ENCODE assay signal across 8 cellular contexts in the genomic region with DNA sequence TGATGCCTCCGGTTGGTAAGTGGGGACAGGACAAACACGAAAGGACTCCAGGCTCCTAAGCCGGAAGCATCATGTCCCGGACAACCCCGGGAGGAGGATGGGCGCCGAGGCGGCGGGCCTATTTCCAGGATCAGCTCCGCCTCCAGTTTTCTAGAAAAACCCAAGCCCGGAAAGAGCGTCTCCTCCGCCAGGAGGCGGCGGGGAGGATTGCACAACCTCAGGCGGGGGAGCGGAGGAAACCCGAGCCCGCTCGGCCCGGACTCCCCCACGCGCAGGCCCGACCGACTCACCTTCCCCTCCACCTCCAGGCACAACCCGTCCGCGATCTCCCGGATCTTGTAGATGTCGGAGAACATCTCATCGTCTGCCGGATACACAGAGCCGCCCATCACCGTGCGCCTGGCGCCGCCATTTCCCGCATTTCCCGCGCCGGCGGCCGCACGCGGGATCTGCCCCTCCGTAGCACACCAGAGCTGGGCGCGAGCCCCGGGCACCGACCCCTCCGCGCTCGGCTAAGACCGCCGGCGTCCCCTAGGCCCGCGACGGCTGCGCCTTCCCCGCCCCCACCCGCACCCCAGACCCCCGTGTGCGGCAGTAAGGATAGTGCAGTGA. TPM values are rescaled to one million over a fixed set of nuclear protein-coding genes. Genes with fewer than 3 reads are reported as not detected.
DNase-seq lines count a peak whose midpoint lies in the region; ATAC-seq and TF ChIP-seq lines count a peak whose summit lies in the region.

No MANE protein-coding gene starts in this region.

- H3K27me3 ChIP-seq in RWPE2 (ENCODE audit: insufficient read depth, poor library complexity, severe bottlenecking): no peaks in the 10 kb centered on the region

- peak; percentile 32 for TF ChIP-seq CTCF in RWPE2 (IDR thresholded peaks at IDR 0.05; ENCODE audit: poor library complexity, severe bottlenecking)
- TF ChIP-seq CTCF in fibroblast of villous mesenchyme (IDR thresholded peaks at IDR 0.05; ENCODE audit: insufficient read depth, low read depth, low read length): peak; percentile 45
- TF ChIP-seq CTCF in neural crest cell (conservative IDR thresholded peaks at IDR 0.05): peak; percentile 63

- peaks cover 74% of the 10 kb centered on the region for H3K36me3 ChIP-seq in RWPE2 (ENCODE audit: low read depth)

- peaks cover 37% of the 10 kb centered on the region for H3K36me3 Mint-ChIP-seq in neural crest cell (ENCODE audit: low read depth)

- peaks cover 4% of the 10 kb centered on the region for H3K27me3 Mint-ChIP-seq in neural crest cell (ENCODE audit: low read depth)
- no peaks in the 10 kb centered on the region for H3K27me3 Mint-ChIP-seq in stimulated activated naive CD8-positive, alpha-beta T cell treated with anti-CD3 and anti-CD28 coated beads, Interleukin-15, amount 100 ng/mL, for 72 hours

- peak overlapping the region; percentile 83 for H3K4me3 ChIP-seq in Jurkat, Clone E6-1 (ENCODE audit: low read length)
- H3K4me3 ChIP-seq in RWPE2 (ENCODE audit: severe bottlenecking) (peak overlapping the region; percentile 71), fibroblast of villous mesenchyme (ENCODE audit: low read depth, low read length) (peak overlapping the region; percentile 74)

- ATAC-seq in GM21576 (IDR thresholded peaks at IDR 0.05; ENCODE audit: unreplicated experiment): peak; percentile 26
- ATAC-seq in RWPE2 (ENCODE audit: low read depth): peak; percentile 43
- peak; percentile 72 for ATAC-seq in stimulated activated naive CD8-positive, alpha-beta T cell treated with anti-CD3 and anti-CD28 coated beads, Interleukin-15, amount 100 ng/mL, for 72 hours

- H3K4me3 Mint-ChIP-seq in neural crest cell: peak overlapping the region; percentile 100
- H3K4me3 Mint-ChIP-seq in stimulated activated naive CD8-positive, alpha-beta T cell treated with anti-CD3 and anti-CD28 coated beads, Interleukin-15, amount 100 ng/mL, for 72 hours: peak overlapping the region; percentile 95 to 99

- peak overlapping the region; percentile 95 for H3K27ac ChIP-seq in RWPE2 (ENCODE audit: poor library complexity, severe bottlenecking)

- peaks cover 20% of the 10 kb centered on the region for H3K4me1 ChIP-seq in RWPE2 (ENCODE audit: insufficient read depth, poor library complexity, severe bottlenecking)

- no peaks in the 10 kb centered on the region for H3K9me3 ChIP-seq in RWPE2 (ENCODE audit: severe bottlenecking)

- H3K27ac Mint-ChIP-seq in neural crest cell (ENCODE audit: unreplicated experiment): peak overlapping the region; percentile 100
- H3K27ac Mint-ChIP-seq in stimulated activated naive CD8-positive, alpha-beta T cell treated with anti-CD3 and anti-CD28 coated beads, Interleukin-15, amount 100 ng/mL, for 72 hours: peak overlapping the region; percentile 99

- H3K9me3 Mint-ChIP-seq in neural crest cell: no peaks in the 10 kb centered on the region
- H3K9me3 Mint-ChIP-seq in stimulated activated naive CD8-positive, alpha-beta T cell treated with anti-CD3 and anti-CD28 coated beads, Interleukin-15, amount 100 ng/mL, for 72 hours: no peaks in the 10 kb centered on the region

- H3K4me1 Mint-ChIP-seq in neural crest cell: peaks cover 63% of the 10 kb centered on the region
- peaks cover 50% of the 10 kb centered on the region for H3K4me1 Mint-ChIP-seq in stimulated activated naive CD8-positive, alpha-beta T cell treated with anti-CD3 and anti-CD28 coated beads, Interleukin-15, amount 100 ng/mL, for 72 hours

- DNase-seq in DMS79 (lab: John Stamatoyannopoulos, UW): peak; percentile 22
- DNase-seq in Jurkat, Clone E6-1 (ENCODE audit: low read depth, low spot score): peak; percentile 71
- DNase-seq in RWPE2 (ENCODE audit: low spot score): peak; percentile 83
- DNase-seq in activated gamma-delta T cell treated with anti-CD3 and anti-CD28 coated beads, Interleukin-2, amount 50 U/mL, for 16 hours (ENCODE audit: low read depth): peak; percentile 75
- peak; percentile 95 for DNase-seq in fibroblast of villous mesenchyme (ENCODE audit: low read depth)
- peak; percentile 70 for DNase-seq in neural crest cell (ENCODE audit: low read depth, low spot score)
- DNase-seq in stimulated activated naive CD8-positive, alpha-beta T cell treated with anti-CD3 and anti-CD28 coated beads, Interleukin-15, amount 100 ng/mL, for 72 hours: peak; percentile 85 to 91

RNA-seq across cellular contexts. Expression of gene TPT1, which starts 0.5 kb away (rescaled TPM):
- polyA plus RNA-seq in Jurkat, Clone E6-1 (2012; ENCODE audit: insufficient read depth, insufficient read length): 3,151 TPM
- 1,653 and 2,345 TPM in 2 replicates for total RNA-seq in fibroblast of villous mesenchyme
- total RNA-seq in neural crest cell: 2,364 and 2,627 TPM in 2 replicates

Comparison
In these comparisons a context has a peak if more than half of its experiments do, and no peak if none do; other contexts are left out.
1. Peak in every context shown above with its lines: DNase-seq, ATAC-seq, H3K4me3 ChIP-seq and H3K27ac ChIP-seq.
2. DNase-seq: peak in every context shown above with its lines; median percentile 95 in fibroblast of villous mesenchyme; 88 in stimulated activated naive CD8-positive, alpha-beta T cell treated with anti-CD3 and anti-CD28 coated beads, Interleukin-15, amount 100 ng/mL, for 72 hours; 83 in RWPE2; 75 in activated gamma-delta T cell treated with anti-CD3 and anti-CD28 coated beads, Interleukin-2, amount 50 U/mL, for 16 hours; 71 in Jurkat, Clone E6-1; 70 in neural crest cell; 22 in DMS79.